In the genomic region with DNA sequence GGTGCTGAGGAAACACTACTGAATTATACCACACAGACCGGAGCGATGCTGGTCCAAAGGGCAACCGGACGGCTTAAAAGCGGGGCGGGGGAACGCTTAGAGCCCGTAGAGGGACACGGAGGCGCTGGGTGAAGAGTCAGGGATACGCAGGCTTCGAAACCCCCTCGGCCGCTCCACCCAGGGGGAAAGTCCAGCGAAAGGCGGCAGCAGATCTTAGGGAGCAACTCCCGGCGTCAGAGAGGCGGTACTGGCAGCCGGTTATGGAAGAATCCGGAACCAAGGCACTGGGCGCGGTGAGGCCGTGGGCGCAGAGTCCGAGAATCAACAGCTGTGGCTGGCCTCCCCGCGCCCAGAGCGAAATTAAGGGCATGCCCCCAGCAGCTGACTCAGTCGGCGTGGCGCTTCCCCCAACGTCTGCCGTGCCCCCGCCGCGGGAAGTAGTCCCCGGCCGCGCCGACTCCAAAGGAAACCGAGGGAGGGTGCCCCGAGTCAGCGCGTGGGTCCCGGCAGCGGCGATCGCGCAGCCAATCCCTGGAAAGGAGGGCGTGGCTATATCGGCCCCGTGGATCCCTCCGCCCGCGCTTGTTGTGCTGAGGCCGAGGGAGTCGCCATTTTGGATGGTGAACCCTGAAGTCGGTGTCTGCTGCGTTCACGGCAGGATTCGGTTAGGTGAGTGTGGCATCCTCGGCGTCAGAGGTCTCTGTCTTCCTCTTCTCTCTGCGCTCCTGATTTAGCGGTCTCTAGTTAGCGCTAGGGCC, we compare ENCODE assay signal across 1 cellular context.
TF ChIP-seq lines count a peak whose summit lies in the region.

A gene (plus strand): TSS at position 611 of the 758 bp plus-strand sequence. CDS start 20,110 bp downstream, outside the sequence.

TF ChIP-seq in HepG2, 621 proteins besides CTCF, POLR2A, EP300 and RAD21 (continued from another document):
- TF ChIP-seq, protein P1, sequence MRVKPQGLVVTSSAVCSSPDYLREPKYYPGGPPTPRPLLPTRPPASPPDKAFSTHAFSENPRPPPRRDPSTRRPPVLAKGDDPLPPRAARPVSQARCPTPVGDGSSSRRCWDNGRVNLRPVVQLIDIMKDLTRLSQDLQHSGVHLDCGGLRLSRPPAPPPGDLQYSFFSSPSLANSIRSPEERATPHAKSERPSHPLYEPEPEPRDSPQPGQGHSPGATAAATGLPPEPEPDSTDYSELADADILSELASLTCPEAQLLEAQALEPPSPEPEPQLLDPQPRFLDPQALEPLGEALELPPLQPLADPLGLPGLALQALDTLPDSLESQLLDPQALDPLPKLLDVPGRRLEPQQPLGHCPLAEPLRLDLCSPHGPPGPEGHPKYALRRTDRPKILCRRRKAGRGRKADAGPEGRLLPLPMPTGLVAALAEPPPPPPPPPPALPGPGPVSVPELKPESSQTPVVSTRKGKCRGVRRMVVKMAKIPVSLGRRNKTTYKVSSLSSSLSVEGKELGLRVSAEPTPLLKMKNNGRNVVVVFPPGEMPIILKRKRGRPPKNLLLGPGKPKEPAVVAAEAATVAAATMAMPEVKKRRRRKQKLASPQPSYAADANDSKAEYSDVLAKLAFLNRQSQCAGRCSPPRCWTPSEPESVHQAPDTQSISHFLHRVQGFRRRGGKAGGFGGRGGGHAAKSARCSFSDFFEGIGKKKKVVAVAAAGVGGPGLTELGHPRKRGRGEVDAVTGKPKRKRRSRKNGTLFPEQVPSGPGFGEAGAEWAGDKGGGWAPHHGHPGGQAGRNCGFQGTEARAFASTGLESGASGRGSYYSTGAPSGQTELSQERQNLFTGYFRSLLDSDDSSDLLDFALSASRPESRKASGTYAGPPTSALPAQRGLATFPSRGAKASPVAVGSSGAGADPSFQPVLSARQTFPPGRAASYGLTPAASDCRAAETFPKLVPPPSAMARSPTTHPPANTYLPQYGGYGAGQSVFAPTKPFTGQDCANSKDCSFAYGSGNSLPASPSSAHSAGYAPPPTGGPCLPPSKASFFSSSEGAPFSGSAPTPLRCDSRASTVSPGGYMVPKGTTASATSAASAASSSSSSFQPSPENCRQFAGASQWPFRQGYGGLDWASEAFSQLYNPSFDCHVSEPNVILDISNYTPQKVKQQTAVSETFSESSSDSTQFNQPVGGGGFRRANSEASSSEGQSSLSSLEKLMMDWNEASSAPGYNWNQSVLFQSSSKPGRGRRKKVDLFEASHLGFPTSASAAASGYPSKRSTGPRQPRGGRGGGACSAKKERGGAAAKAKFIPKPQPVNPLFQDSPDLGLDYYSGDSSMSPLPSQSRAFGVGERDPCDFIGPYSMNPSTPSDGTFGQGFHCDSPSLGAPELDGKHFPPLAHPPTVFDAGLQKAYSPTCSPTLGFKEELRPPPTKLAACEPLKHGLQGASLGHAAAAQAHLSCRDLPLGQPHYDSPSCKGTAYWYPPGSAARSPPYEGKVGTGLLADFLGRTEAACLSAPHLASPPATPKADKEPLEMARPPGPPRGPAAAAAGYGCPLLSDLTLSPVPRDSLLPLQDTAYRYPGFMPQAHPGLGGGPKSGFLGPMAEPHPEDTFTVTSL (CRISPR knock-in tag; IDR thresholded peaks at IDR 0.05; ENCODE audit: borderline replicate concordance), result peak; percentile 78
- TF ChIP-seq NCOA5 (CRISPR knock-in tag; IDR thresholded peaks at IDR 0.05), result peak; percentile 81; the same call in 1 of the 2 replicates
- TF ChIP-seq TBL1XR1 (IDR thresholded peaks at IDR 0.05; ENCODE audit: borderline replicate concordance, low read length, partially characterized antibody), result peak; percentile 57
- TF ChIP-seq SIN3A (IDR thresholded peaks at IDR 0.05; ENCODE audit: borderline replicate concordance, low read depth, low read length), result peak; percentile 98
- peak; percentile 91 for TF ChIP-seq AHR (CRISPR knock-in tag; IDR thresholded peaks at IDR 0.05)
- TF ChIP-seq, protein P2, sequence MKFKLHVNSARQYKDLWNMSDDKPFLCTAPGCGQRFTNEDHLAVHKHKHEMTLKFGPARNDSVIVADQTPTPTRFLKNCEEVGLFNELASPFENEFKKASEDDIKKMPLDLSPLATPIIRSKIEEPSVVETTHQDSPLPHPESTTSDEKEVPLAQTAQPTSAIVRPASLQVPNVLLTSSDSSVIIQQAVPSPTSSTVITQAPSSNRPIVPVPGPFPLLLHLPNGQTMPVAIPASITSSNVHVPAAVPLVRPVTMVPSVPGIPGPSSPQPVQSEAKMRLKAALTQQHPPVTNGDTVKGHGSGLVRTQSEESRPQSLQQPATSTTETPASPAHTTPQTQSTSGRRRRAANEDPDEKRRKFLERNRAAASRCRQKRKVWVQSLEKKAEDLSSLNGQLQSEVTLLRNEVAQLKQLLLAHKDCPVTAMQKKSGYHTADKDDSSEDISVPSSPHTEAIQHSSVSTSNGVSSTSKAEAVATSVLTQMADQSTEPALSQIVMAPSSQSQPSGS (CRISPR knock-in tag; IDR thresholded peaks at IDR 0.05), result peak; percentile 92
- TF ChIP-seq, protein P3, sequence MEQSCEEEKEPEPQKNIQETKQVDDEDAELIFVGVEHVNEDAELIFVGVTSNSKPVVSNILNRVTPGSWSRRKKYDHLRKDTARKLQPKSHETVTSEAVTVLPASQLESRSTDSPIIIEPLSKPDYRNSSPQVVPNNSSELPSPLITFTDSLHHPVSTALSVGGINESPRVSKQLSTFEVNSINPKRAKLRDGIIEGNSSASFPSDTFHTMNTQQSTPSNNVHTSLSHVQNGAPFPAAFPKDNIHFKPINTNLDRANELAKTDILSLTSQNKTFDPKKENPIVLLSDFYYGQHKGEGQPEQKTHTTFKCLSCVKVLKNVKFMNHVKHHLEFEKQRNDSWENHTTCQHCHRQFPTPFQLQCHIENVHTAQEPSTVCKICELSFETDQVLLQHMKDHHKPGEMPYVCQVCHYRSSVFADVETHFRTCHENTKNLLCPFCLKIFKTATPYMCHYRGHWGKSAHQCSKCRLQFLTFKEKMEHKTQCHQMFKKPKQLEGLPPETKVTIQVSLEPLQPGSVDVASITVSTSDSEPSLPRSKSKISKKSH (CRISPR knock-in tag; IDR thresholded peaks at IDR 0.05; ENCODE audit: borderline replicate concordance), result peak; percentile 74; the same call in 1 of the 2 replicates
- peak; percentile 93 for TF ChIP-seq ZIK1 (CRISPR knock-in tag; IDR thresholded peaks at IDR 0.05; ENCODE audit: borderline replicate concordance, low read depth)
